Comparison of ENCODE assay signal across 20 cellular contexts in the genomic region with DNA sequence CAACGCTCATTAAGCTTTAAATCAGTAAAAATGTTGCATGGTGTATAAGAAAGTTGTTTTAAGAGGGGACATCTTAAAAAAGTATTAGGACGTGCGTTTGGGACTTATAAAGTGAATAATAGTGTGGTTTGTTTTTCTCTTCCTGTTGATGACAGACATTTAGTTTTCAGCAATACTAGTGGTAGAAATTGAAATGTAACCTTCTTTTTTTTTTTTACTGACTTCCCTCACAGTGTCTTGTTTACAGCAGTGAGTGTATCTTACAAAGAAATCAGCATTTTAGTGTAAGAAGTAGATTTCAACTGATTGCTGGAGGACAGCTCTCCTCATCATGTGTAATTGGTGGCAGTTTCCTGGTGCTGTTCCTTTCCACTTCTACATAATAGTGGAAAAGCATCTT. TPM values are rescaled to one million over a fixed set of nuclear protein-coding genes. Genes with fewer than 3 reads are reported as not detected.
DNase-seq lines count a peak whose midpoint lies in the region; ATAC-seq and TF ChIP-seq lines count a peak whose summit lies in the region.
"Had no signal": no experiment of that assay in that cellular context is flagged by ENCODE, and none has a peak within 500 bp of the region (broad histone marks: within the 10 kb centered on the region; RNA-seq: fewer than 3 reads in every experiment).

No MANE protein-coding gene starts in this region.

- no peak overlapping the region for H3K4me3 Mint-ChIP-seq in activated CD4-positive, alpha-beta T cell treated with anti-CD3 and anti-CD28 coated beads for 36 hours
- H3K4me3 Mint-ChIP-seq in CD4-positive, CD25-positive, alpha-beta regulatory T cell = peak overlapping the region; percentile 73 to 84 (median 78)
- H3K4me3 Mint-ChIP-seq in activated CD4-positive, alpha-beta memory T cell treated with anti-CD3 and anti-CD28 coated beads for 36 hours = peak overlapping the region; percentile 33
- H3K4me3 Mint-ChIP-seq in endodermal cell = no peak overlapping the region
- H3K4me3 Mint-ChIP-seq: mesothelial cell of epicardium, naive B cell had no signal

- H3K4me3 ChIP-seq in CD4-positive, CD25-positive, alpha-beta regulatory T cell (ENCODE audit: low read depth, low read length) = peak overlapping the region; percentile 80
- no peak overlapping the region for H3K4me3 ChIP-seq in endodermal cell (ENCODE audit: low read length)
- H3K4me3 ChIP-seq: thyroid gland had no signal

- H3K9ac ChIP-seq in endodermal cell (ENCODE audit: extremely low read depth, low read length, poor library complexity, severe bottlenecking) = no peak overlapping the region

- H3K36me3 ChIP-seq in CD4-positive, CD25-positive, alpha-beta regulatory T cell (ENCODE audit: control insufficient read depth, insufficient read depth, low read length) = peaks cover 81% of the 10 kb centered on the region
- H3K36me3 ChIP-seq in endodermal cell (ENCODE audit: control insufficient read depth, insufficient read depth, low read length) = peaks cover 6% of the 10 kb centered on the region

- peaks cover 37% of the 10 kb centered on the region for H3K4me1 ChIP-seq in CD4-positive, CD25-positive, alpha-beta regulatory T cell (ENCODE audit: control insufficient read depth, insufficient read depth, low read length, poor library complexity, severe bottlenecking)
- no peaks in the 10 kb centered on the region for H3K4me1 ChIP-seq in endodermal cell (ENCODE audit: control insufficient read depth, insufficient read depth, low read length)
- H3K4me1 ChIP-seq: thyroid gland had no signal

- POLR2A ChIA-PET in activated CD4-positive, alpha-beta T cell treated with anti-CD3 and anti-CD28 coated beads for 36 hours (lab: Charles Lee) = no interaction called here
- POLR2A ChIA-PET in activated CD4-positive, alpha-beta memory T cell treated with anti-CD3 and anti-CD28 coated beads for 36 hours (lab: Charles Lee) = interaction anchor here (1.2 kb wide), 1 partner anchor 35 kb away, joined by 5 read pairs; no protein-coding TSS in a partner anchor

- H3K36me3 Mint-ChIP-seq in activated CD4-positive, alpha-beta T cell treated with anti-CD3 and anti-CD28 coated beads for 36 hours (ENCODE audit: low read depth) = peaks cover 59% of the 10 kb centered on the region
- peaks cover 67% of the 10 kb centered on the region for H3K36me3 Mint-ChIP-seq in CD4-positive, CD25-positive, alpha-beta regulatory T cell
- H3K36me3 Mint-ChIP-seq in activated CD4-positive, alpha-beta memory T cell treated with anti-CD3 and anti-CD28 coated beads for 36 hours = peaks cover 59% of the 10 kb centered on the region
- peaks cover 25% of the 10 kb centered on the region for H3K36me3 Mint-ChIP-seq in endodermal cell (ENCODE audit: low read depth)

- no peak for ATAC-seq in activated CD4-positive, alpha-beta T cell treated with anti-CD3 and anti-CD28 coated beads for 36 hours
- ATAC-seq in CD4-positive, CD25-positive, alpha-beta regulatory T cell (ENCODE audit: low read depth in 2 of 2) = peak; percentile 78 to 79
- ATAC-seq in GM18505 (IDR thresholded peaks at IDR 0.05; ENCODE audit: unreplicated experiment) = no peak
- no peak for ATAC-seq in left colon

- DNase-seq in activated CD4-positive, alpha-beta T cell treated with anti-CD3 and anti-CD28 coated beads for 36 hours = no peak
- DNase-seq in activated CD4-positive, alpha-beta T cell treated with anti-CD3 and anti-CD28 coated beads, Interleukin-2, amount 50 U/mL, for 4 hours = no peak
- peak in 2 of 3 donors; percentile 57 to 62 for DNase-seq in CD4-positive, CD25-positive, alpha-beta regulatory T cell
- no peak for DNase-seq in activated CD4-positive, alpha-beta memory T cell treated with anti-CD3 and anti-CD28 coated beads for 36 hours
- DNase-seq in endodermal cell (no peak), left colon (no peak), NCI-H510A (lab: John Stamatoyannopoulos, UW) (no peak)
- DNase-seq: 8988T; activated CD4-positive, alpha-beta T cell treated with anti-CD3 and anti-CD28 coated beads, Interleukin-2, amount 50 U/mL, for 1 hour; GOT3; islet precursor cell; naive B cell; NCI-H1417; NCI-H2081 treated with DMSO at 0.1 percent for 48 hours; NCI-H446; stimulated activated naive CD4-positive, alpha-beta T cell treated with Interleukin-2 at 50 U/mL for 16 hours; thyroid gland had no signal

- H3K9me3 Mint-ChIP-seq in activated CD4-positive, alpha-beta T cell treated with anti-CD3 and anti-CD28 coated beads for 36 hours (ENCODE audit: low read depth) = no peaks in the 10 kb centered on the region
- no peaks in the 10 kb centered on the region for H3K9me3 Mint-ChIP-seq in CD4-positive, CD25-positive, alpha-beta regulatory T cell
- H3K9me3 Mint-ChIP-seq in activated CD4-positive, alpha-beta memory T cell treated with anti-CD3 and anti-CD28 coated beads for 36 hours = no peaks in the 10 kb centered on the region
- no peaks in the 10 kb centered on the region for H3K9me3 Mint-ChIP-seq in endodermal cell
- H3K9me3 Mint-ChIP-seq: mesothelial cell of epicardium, naive B cell had no signal

- no peaks in the 10 kb centered on the region for H3K9me3 ChIP-seq in CD4-positive, CD25-positive, alpha-beta regulatory T cell (ENCODE audit: control insufficient read depth in 2 of 2, low read length in 2 of 2)
- no peaks in the 10 kb centered on the region for H3K9me3 ChIP-seq in endodermal cell (ENCODE audit: control insufficient read depth, low read length)
- H3K9me3 ChIP-seq: thyroid gland had no signal

- H3K27me3 Mint-ChIP-seq in activated CD4-positive, alpha-beta T cell treated with anti-CD3 and anti-CD28 coated beads for 36 hours = no peaks in the 10 kb centered on the region
- H3K27me3 Mint-ChIP-seq in CD4-positive, CD25-positive, alpha-beta regulatory T cell = no peaks in the 10 kb centered on the region
- no peaks in the 10 kb centered on the region for H3K27me3 Mint-ChIP-seq in activated CD4-positive, alpha-beta memory T cell treated with anti-CD3 and anti-CD28 coated beads for 36 hours
- no peaks in the 10 kb centered on the region for H3K27me3 Mint-ChIP-seq in endodermal cell (ENCODE audit: insufficient read depth)
- H3K27me3 Mint-ChIP-seq: naive B cell had no signal

- 95 to 96% methylated on average over 3 of the region's 3 CpGs for WGBS in endodermal cell (ENCODE audit: insufficient coverage in 1 of 2, insufficient read length in 1 of 2), 2 experiments

- peak overlapping the region; percentile 77 for H3K27ac Mint-ChIP-seq in activated CD4-positive, alpha-beta T cell treated with anti-CD3 and anti-CD28 coated beads for 36 hours
- peak overlapping the region; percentile 92 to 94 (median 94) for H3K27ac Mint-ChIP-seq in CD4-positive, CD25-positive, alpha-beta regulatory T cell
- peak overlapping the region; percentile 78 for H3K27ac Mint-ChIP-seq in activated CD4-positive, alpha-beta memory T cell treated with anti-CD3 and anti-CD28 coated beads for 36 hours
- peak overlapping the region; percentile 86 for H3K27ac Mint-ChIP-seq in endodermal cell
- H3K27ac Mint-ChIP-seq: mesothelial cell of epicardium had no signal

- no peak for TF ChIP-seq CTCF in endodermal cell (conservative IDR thresholded peaks at IDR 0.05)

- H3K4me1 Mint-ChIP-seq in activated CD4-positive, alpha-beta T cell treated with anti-CD3 and anti-CD28 coated beads for 36 hours = peaks cover 54% of the 10 kb centered on the region
- peaks cover 53 to 83% (median 67%) of the 10 kb centered on the region in 4 donors for H3K4me1 Mint-ChIP-seq in CD4-positive, CD25-positive, alpha-beta regulatory T cell
- H3K4me1 Mint-ChIP-seq in activated CD4-positive, alpha-beta memory T cell treated with anti-CD3 and anti-CD28 coated beads for 36 hours (ENCODE audit: low read depth) = peaks cover 66% of the 10 kb centered on the region
- peaks cover 10% of the 10 kb centered on the region for H3K4me1 Mint-ChIP-seq in endodermal cell
- H3K4me1 Mint-ChIP-seq: mesothelial cell of epicardium had no signal

- CTCF ChIA-PET in activated CD4-positive, alpha-beta T cell treated with anti-CD3 and anti-CD28 coated beads for 36 hours (lab: Charles Lee) = interaction anchor here (0.6 to 2.2 kb wide), 10 partner anchors 9 to 116 kb away, joined by 3 to 10 read pairs (median 5); no protein-coding TSS in a partner anchor
- CTCF ChIA-PET in activated CD4-positive, alpha-beta memory T cell treated with anti-CD3 and anti-CD28 coated beads for 36 hours (lab: Charles Lee) = interaction anchor here (0.6 to 2.2 kb wide), 14 partner anchors 10 to 386 kb away, joined by 3 to 33 read pairs (median 4); a partner anchor contains a TSS

- peak overlapping the region; percentile 71 for H3K27ac ChIP-seq in CD4-positive, CD25-positive, alpha-beta regulatory T cell (ENCODE audit: insufficient read depth, low read length, poor library complexity, severe bottlenecking)
- H3K27ac ChIP-seq in endodermal cell (ENCODE audit: low read depth, low read length) = no peak overlapping the region
- H3K27ac ChIP-seq: epithelial cell of prostate, thyroid gland had no signal

- no peak for TF ChIP-seq POLR2A in GM18505 (IDR thresholded peaks at IDR 0.05; ENCODE audit: borderline replicate concordance, extremely low read depth, insufficient read depth, insufficient read length)

- intact Hi-C loops in activated CD4-positive, alpha-beta T cell treated with anti-CD3 and anti-CD28 coated beads for 36 hours (cut with DNase I, micrococcal nuclease) = no loop called here
- intact Hi-C loops in activated CD4-positive, alpha-beta memory T cell treated with anti-CD3 and anti-CD28 coated beads for 36 hours (cut with micrococcal nuclease) = loop anchor here (1.0 to 5.0 kb wide), 3 partner anchors 16 to 504 kb away; no protein-coding TSS in a partner anchor
- intact Hi-C loops in left colon (cut with DNase I, micrococcal nuclease) = no loop called here

- no peaks in the 10 kb centered on the region for H3K27me3 ChIP-seq in CD4-positive, CD25-positive, alpha-beta regulatory T cell (ENCODE audit: control insufficient read depth, insufficient read depth, low read length)
- H3K27me3 ChIP-seq in endodermal cell (ENCODE audit: control insufficient read depth, insufficient read depth, low read length, poor library complexity, severe bottlenecking) = no peaks in the 10 kb centered on the region
- H3K27me3 ChIP-seq: thyroid gland had no signal

RNA-seq across cellular contexts. Expression of a gene that starts 39.6 kb away (rescaled TPM):
- total RNA-seq in activated CD4-positive, alpha-beta T cell treated with anti-CD3 and anti-CD28 coated beads for 36 hours = 10 to 100 TPM; 72.4 to 92.8 TPM
- total RNA-seq in CD4-positive, CD25-positive, alpha-beta regulatory T cell = 425 TPM
- polyA plus RNA-seq in CD4-positive, CD25-positive, alpha-beta regulatory T cell = 100 to 1,000 TPM; 161 to 211 (median 169) TPM
- 100 to 1,000 TPM; 133 to 135 TPM for total RNA-seq in activated CD4-positive, alpha-beta memory T cell treated with anti-CD3 and anti-CD28 coated beads for 36 hours
- 10 to 100 TPM; 12.7 TPM for total RNA-seq in endodermal cell
- polyA plus RNA-seq in endodermal cell (2013, experiment 1 of 2) = 8.7 TPM
- 9.2 TPM for polyA plus RNA-seq in endodermal cell (2013, experiment 2 of 2)
- 10 to 100 TPM; 21.5 to 36.3 TPM for total RNA-seq in left colon

Comparison
In these comparisons a context has a peak if more than half of its experiments do, and no peak if none do; other contexts are left out.
1. ATAC-seq: peak in CD4-positive, CD25-positive, alpha-beta regulatory T cell (2 of 2); none in activated CD4-positive, alpha-beta T cell treated with anti-CD3 and anti-CD28 coated beads for 36 hours (single experiment), GM18505 (single experiment) and left colon (single experiment).
2. DNase-seq: peak in CD4-positive, CD25-positive, alpha-beta regulatory T cell (2 of 3); none in activated CD4-positive, alpha-beta T cell treated with anti-CD3 and anti-CD28 coated beads for 36 hours (single experiment), activated CD4-positive, alpha-beta T cell treated with anti-CD3 and anti-CD28 coated beads, Interleukin-2, amount 50 U/mL, for 4 hours (0 of 2), activated CD4-positive, alpha-beta memory T cell treated with anti-CD3 and anti-CD28 coated beads for 36 hours (single experiment), endodermal cell (single experiment), left colon (0 of 2) and NCI-H510A (single experiment).
3. H3K4me3 Mint-ChIP-seq: peak in CD4-positive, CD25-positive, alpha-beta regulatory T cell (4 of 4) and activated CD4-positive, alpha-beta memory T cell treated with anti-CD3 and anti-CD28 coated beads for 36 hours (single experiment); none in activated CD4-positive, alpha-beta T cell treated with anti-CD3 and anti-CD28 coated beads for 36 hours (single experiment) and endodermal cell (single experiment).
4. Peak in every context shown above with its lines, with median percentiles within 50 percentile points of each other: H3K27ac Mint-ChIP-seq.